21 cellular contexts compared by ENCODE assay signal in the genomic region with DNA sequence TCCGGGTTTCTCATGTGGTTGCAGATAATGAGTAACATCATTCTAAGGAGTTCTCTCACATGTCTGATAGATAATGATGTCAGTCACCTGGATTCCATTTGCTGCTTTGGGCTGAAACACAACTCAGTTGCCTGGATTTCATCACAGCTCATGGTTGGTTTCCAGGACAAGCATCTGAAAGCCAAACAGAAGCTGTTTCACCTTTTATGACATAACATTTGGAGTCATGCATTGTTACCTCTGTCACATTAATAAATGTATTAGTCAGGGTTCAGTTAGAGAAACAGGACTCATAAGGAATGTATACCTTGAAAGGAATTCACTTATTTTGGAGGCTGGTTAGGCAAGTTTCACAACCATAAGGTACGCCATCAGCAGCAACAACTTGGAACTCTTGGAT.
"Had no signal": no experiment of that assay in that cellular context is flagged by ENCODE, and none has a peak within 500 bp of the region (broad histone marks: within the 10 kb centered on the region; RNA-seq: fewer than 3 reads in every experiment).

No MANE protein-coding gene starts in this region.

- H3K4me3 ChIP-seq: dorsolateral prefrontal cortex, gastroesophageal sphincter, heart right ventricle, lower lobe of right lung, spleen, thoracic aorta had no signal

- H3K27me3 ChIP-seq: dorsolateral prefrontal cortex, gastroesophageal sphincter, heart right ventricle, spleen had no signal

- H3K27ac ChIP-seq: dorsolateral prefrontal cortex, gastroesophageal sphincter, heart right ventricle, lower lobe of right lung, spleen, thoracic aorta had no signal

- DNase-seq: activated CD4-positive, alpha-beta T cell treated with anti-CD3 and anti-CD28 coated beads, Interleukin-2, amount 10 ng/mL, durations not matched to agents 24 days and 14 days; activated CD8-positive, alpha-beta T cell treated with anti-CD3 and anti-CD28 coated beads for 36 hours; activated naive CD4-positive, alpha-beta T cell treated with Interleukin-2 at 50 U/mL for 16 hours; activated naive CD8-positive, alpha-beta T cell treated with anti-CD3 and anti-CD28 coated beads, Interleukin-2, amount 10 ng/mL, durations not matched to agents 7 days and 5 days; activated T-cell treated with anti-CD3 and anti-CD28 coated beads, Interleukin-2, amount 50 U/mL, for 1 hour; amygdala; caudate nucleus; dorsolateral prefrontal cortex; heart right ventricle; left cardiac atrium; lower lobe of right lung; nephron progenitor cell; nucleus accumbens; retina; spleen; stimulated activated CD4-positive, alpha-beta T cell treated with anti-CD3 and anti-CD28 coated beads, Interleukin-4, amount 100 ng/mL, for 4 hours; T1000 had no signal

- H3K9me3 ChIP-seq: gastroesophageal sphincter, heart right ventricle, lower lobe of right lung, spleen, thoracic aorta had no signal

- H3K4me1 ChIP-seq: gastroesophageal sphincter, heart right ventricle, lower lobe of right lung, spleen had no signal

- ATAC-seq: activated CD8-positive, alpha-beta T cell treated with anti-CD3 and anti-CD28 coated beads for 36 hours; esophagus mucosa; gastroesophageal sphincter; heart right ventricle; left cardiac atrium; lower lobe of right lung; stimulated activated memory B cell treated with anti-CD40 and anti-IgM and Interleukin-4, amounts not matched to agents 10 μg/mL and 1 μg/mL and 100 μg/mL, for 72 hours had no signal

- H3K36me3 ChIP-seq: gastroesophageal sphincter, heart right ventricle, lower lobe of right lung, spleen, thoracic aorta had no signal
